Comparison of ENCODE assay signal across 2 cellular contexts in genomic region chr1:17663646-17664045, GRCh38.
TF ChIP-seq lines count a peak whose summit lies in the region.

No MANE protein-coding gene starts in this region.

TF ChIP-seq in HepG2, 621 proteins besides CTCF, POLR2A, EP300 and RAD21:
- TF ChIP-seq SP5 (CRISPR knock-in tag; IDR thresholded peaks at IDR 0.05; ENCODE audit: borderline replicate concordance, low read depth): no peak
- TF ChIP-seq ZNF512 (CRISPR knock-in tag; IDR thresholded peaks at IDR 0.05): no peak
- no peak for TF ChIP-seq IKZF4 (CRISPR knock-in tag; IDR thresholded peaks at IDR 0.05; ENCODE audit: borderline replicate concordance, low read depth, not compliant biosample characterization)
- no peak for TF ChIP-seq ZNF160 (CRISPR knock-in tag; IDR thresholded peaks at IDR 0.05)
- TF ChIP-seq ZNF629 (CRISPR knock-in tag; conservative IDR thresholded peaks at IDR 0.05): peak; percentile 63
- TF ChIP-seq FOXK1 (CRISPR knock-in tag; IDR thresholded peaks at IDR 0.05; ENCODE audit: borderline replicate concordance, low read depth): no peak
- no peak for TF ChIP-seq NR0B2 (CRISPR knock-in tag; IDR thresholded peaks at IDR 0.05)
- no peak for TF ChIP-seq ATF7 (IDR thresholded peaks at IDR 0.05)
- TF ChIP-seq ATF7 (CRISPR knock-in tag; IDR thresholded peaks at IDR 0.05): no peak
- no peak for TF ChIP-seq PITX1 (CRISPR knock-in tag; IDR thresholded peaks at IDR 0.05)
- no peak for TF ChIP-seq RARG (CRISPR knock-in tag; IDR thresholded peaks at IDR 0.05; ENCODE audit: low read depth)
- no peak for TF ChIP-seq EED (CRISPR knock-in tag; IDR thresholded peaks at IDR 0.05)
- TF ChIP-seq ZFP36 (IDR thresholded peaks at IDR 0.05; ENCODE audit: borderline replicate concordance, low read depth, low read length, partially characterized antibody): peak; percentile 80
- no peak for TF ChIP-seq PHB2 (IDR thresholded peaks at IDR 0.05; ENCODE audit: partially characterized antibody)
- TF ChIP-seq SIN3B (IDR thresholded peaks at IDR 0.05; ENCODE audit: low read length): no peak

TF ChIP-seq in K562, 482 proteins besides CTCF, POLR2A, EP300 and RAD21:
- TF ChIP-seq ZFP36 (IDR thresholded peaks at IDR 0.05; ENCODE audit: low read depth, low read length, partially characterized antibody) (peak; percentile 98), PHB2 (IDR thresholded peaks at IDR 0.05; ENCODE audit: low read depth) (no peak), ZNF436 (CRISPR knock-in tag; IDR thresholded peaks at IDR 0.05) (peak; percentile 60), SNRNP70 (optimal IDR thresholded peaks at IDR 0.05; ENCODE audit: low read depth, low read length) (no peak), TFE3 (CRISPR knock-in tag; IDR thresholded peaks at IDR 0.05) (0 out of 2 replicates have a peak, but pooled peaks have one; percentile 7), KDM1A (IDR thresholded peaks at IDR 0.05) (peak in 1 of 2 experiments; percentile 58; a peak in 1 of 4 replicates), HMG20B (CRISPR knock-in tag; IDR thresholded peaks at IDR 0.05) (no peak), RBM25 (IDR thresholded peaks at IDR 0.05; ENCODE audit: low read depth, low read length, severe bottlenecking) (peak; percentile 90), RCOR1 (IDR thresholded peaks at IDR 0.05; ENCODE audit: borderline replicate concordance in 1 of 2, low read depth in 2 of 2, low read length in 2 of 2) (0 out of 4 replicates have a peak, but pooled peaks of 1 of the 2 experiments have one; percentile 19), ADNP (tag; IDR thresholded peaks at IDR 0.05) (peak; percentile 70; the same call in 1 of the 2 replicates), BCOR (IDR thresholded peaks at IDR 0.05) (peak; percentile 88), RBM22 (IDR thresholded peaks at IDR 0.05; ENCODE audit: low read depth, low read length, poor library complexity, severe bottlenecking) (no peak)
